8 cellular contexts compared by ENCODE assay signal in the genomic region with DNA sequence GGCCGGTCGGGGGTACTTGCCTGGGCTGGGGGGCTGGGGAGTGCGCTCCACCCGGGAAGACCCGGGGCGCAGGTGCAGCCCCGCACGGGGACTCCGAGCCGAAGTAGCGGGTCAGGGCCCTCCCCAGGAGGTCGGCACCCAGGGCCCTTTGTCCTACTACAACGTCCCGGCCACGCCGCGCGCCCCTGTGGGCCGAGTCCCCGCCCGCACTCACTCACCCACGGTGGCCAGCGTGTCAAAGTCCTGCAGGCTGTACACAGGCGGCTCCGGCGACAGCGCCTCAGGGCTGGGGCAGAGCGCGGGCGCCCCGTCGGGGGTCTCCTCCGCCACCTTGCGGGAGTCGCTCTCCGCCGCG. TPM values are rescaled to one million over a fixed set of nuclear protein-coding genes. Genes with fewer than 3 reads are reported as not detected.
DNase-seq lines count a peak whose midpoint lies in the region; ATAC-seq and TF ChIP-seq lines count a peak whose summit lies in the region.

No MANE protein-coding gene starts in this region.

- peak; percentile 7 for ATAC-seq in GM19043 (IDR thresholded peaks at IDR 0.05; ENCODE audit: low read depth, unreplicated experiment)
- ATAC-seq in HG03280 (IDR thresholded peaks at IDR 0.05; ENCODE audit: unreplicated experiment): peak; percentile 14

- no peaks in the 10 kb centered on the region for H3K27me3 ChIP-seq in layer of hippocampus (ENCODE audit: control insufficient read depth, insufficient read depth, low read length)

- in situ Hi-C loops in GM13977 (cut with MboI; ENCODE audit: low pct_unique_long_range_greater_than_20kb, low sequenced_read_pairs, unreplicated experiment): loop anchor here (10.0 kb wide), 1 partner anchor 92 kb away; no protein-coding TSS in a partner anchor

- CTCF ChIA-PET in AG04449 (lab: Yijun Ruan, JAX): no interaction called here

- H3K4me1 Mint-ChIP-seq in activated naive CD8-positive, alpha-beta T cell treated with anti-CD3 and anti-CD28 coated beads for 36 hours: peaks cover 10% of the 10 kb centered on the region

- H3K4me3 ChIP-seq in AG04449 (ENCODE audit: low read depth, low read length): peak overlapping the region; percentile 61

- peaks cover 5% of the 10 kb centered on the region for H3K36me3 Mint-ChIP-seq in activated naive CD8-positive, alpha-beta T cell treated with anti-CD3 and anti-CD28 coated beads for 36 hours

- POLR2A ChIA-PET in AG04449 (lab: Yijun Ruan, JAX): no interaction called here

- H3K27me3 Mint-ChIP-seq in activated naive CD8-positive, alpha-beta T cell treated with anti-CD3 and anti-CD28 coated beads for 36 hours: no peaks in the 10 kb centered on the region

- no peak overlapping the region for H3K27ac Mint-ChIP-seq in activated naive CD8-positive, alpha-beta T cell treated with anti-CD3 and anti-CD28 coated beads for 36 hours

- H3K9me3 Mint-ChIP-seq in activated naive CD8-positive, alpha-beta T cell treated with anti-CD3 and anti-CD28 coated beads for 36 hours: no peaks in the 10 kb centered on the region

- DNase-seq in AG04449 (ENCODE audit: low read depth, low spot score) (no peak), substantia nigra (lab: John Stamatoyannopoulos, UW) (peak in 4 of 49 donors; percentile 2 to 31 (median 16)), GM13977 (ENCODE audit: low spot score) (no peak), NCI-H774 (lab: John Stamatoyannopoulos, UW) (no peak)
- no peak for DNase-seq in activated naive CD8-positive, alpha-beta T cell treated with anti-CD3 and anti-CD28 coated beads for 36 hours

- H3K27ac ChIP-seq in layer of hippocampus (ENCODE audit: low read depth, low read length) (peak overlapping the region; percentile 68), substantia nigra (ENCODE audit: low read depth, low read length, poor library complexity, severe bottlenecking) (peak overlapping the region; percentile 45)

- peak overlapping the region; percentile 95 for H3K4me3 Mint-ChIP-seq in activated naive CD8-positive, alpha-beta T cell treated with anti-CD3 and anti-CD28 coated beads for 36 hours

- TF ChIP-seq CTCF in AG04449 (IDR thresholded peaks at IDR 0.05; ENCODE audit: insufficient read depth, low read length, missing control alignments): no peak
- TF ChIP-seq CTCF in GM13977 (IDR thresholded peaks at IDR 0.05; ENCODE audit: extremely low read depth, insufficient read depth, missing control alignments): no peak

RNA-seq across cellular contexts. Expression of gene PRKX, which starts 0.6 kb away (rescaled TPM):
- total RNA-seq in activated naive CD8-positive, alpha-beta T cell treated with anti-CD3 and anti-CD28 coated beads for 36 hours: 10 to 100 TPM; 26.0 to 31.5 TPM
